In genomic region chr2:111157071-111157661, GRCh38 we compare ENCODE assay signal across 1 cellular context.
TF ChIP-seq lines count a peak whose summit lies in the region.

No MANE protein-coding gene starts in this region.

TF ChIP-seq in GM23338, 12 proteins besides CTCF, POLR2A, EP300 and RAD21 (continued from another document):
- TF ChIP-seq STAT1 (IDR thresholded peaks at IDR 0.05; ENCODE audit: unreplicated experiment) = no peak
- TF ChIP-seq ETS1 (IDR thresholded peaks at IDR 0.05) = no peak
- no peak for TF ChIP-seq JUNB (IDR thresholded peaks at IDR 0.05; ENCODE audit: unreplicated experiment)
- no peak for TF ChIP-seq CREB1 (CRISPR knock-in tag; IDR thresholded peaks at IDR 0.05; ENCODE audit: low read depth)
- TF ChIP-seq REST (IDR thresholded peaks at IDR 0.05; ENCODE audit: unreplicated experiment) = no peak
- TF ChIP-seq ZNF331 (CRISPR knock-in tag; IDR thresholded peaks at IDR 0.05; ENCODE audit: low read depth) = no peak
